In genomic region chr11:2251138-2251537, GRCh38 we compare ENCODE assay signal across 19 cellular contexts. TPM values are rescaled to one million over a fixed set of nuclear protein-coding genes. Genes with fewer than 3 reads are reported as not detected.
DNase-seq lines count a peak whose midpoint lies in the region; FAIRE-seq and TF ChIP-seq lines count a peak whose summit lies in the region.
"Had no signal": no experiment of that assay in that cellular context is flagged by ENCODE, and none has a peak within 500 bp of the region (broad histone marks: within the 10 kb centered on the region; RNA-seq: fewer than 3 reads in every experiment).

No MANE protein-coding gene starts in this region.

- CTCF ChIA-PET in HEK293T (lab: Yijun Ruan, JAX): no interaction called here

- no peak for FAIRE-seq in small intestine (lab: Jason Lieb, UNC)
- FAIRE-seq: G401.6, GM12892, GM19239, H1 had no signal

- H3K27me3 ChIP-seq in spleen (replicated peaks in 1 of 7): no peaks in the 10 kb centered on the region
- no peaks in the 10 kb centered on the region for H3K27me3 ChIP-seq in small intestine (ENCODE audit: control insufficient read depth in 2 of 2, insufficient read depth in 2 of 2, low read length in 2 of 2)

- H3K4me1 Mint-ChIP-seq in CD14-positive monocyte: no peaks in the 10 kb centered on the region
- H3K4me1 Mint-ChIP-seq: CD4-positive, alpha-beta memory T cell had no signal

- DNase-seq in activated CD8-positive, alpha-beta memory T cell treated with anti-CD3 and anti-CD28 coated beads for 24 hours: peak; percentile 38
- no peak for DNase-seq in activated CD8-positive, alpha-beta memory T cell treated with anti-CD3 and anti-CD28 coated beads, Interleukin-2, amount 50 U/mL, for 48 hours
- DNase-seq in ecto neural progenitor cell (ENCODE audit: low spot score) (peak; percentile 44), left kidney (ENCODE audit: low read depth, low spot score) (peak; percentile 29), spleen (peak; percentile 32), small intestine (no peak), HEK293T (ENCODE audit: extremely low spot score) (no peak), CD14-positive monocyte (ENCODE audit: low spot score) (no peak)
- DNase-seq: 8988T; AML-193; C1 segment of cervical spinal cord; CD4-positive, alpha-beta memory T cell; DMS79; HFFc6 had no signal

- H3K27me3 Mint-ChIP-seq in CD14-positive monocyte (ENCODE audit: low read depth in 3 of 3): peaks cover 5 to 12% (median 7%) of the 10 kb centered on the region in 3 donors
- H3K27me3 Mint-ChIP-seq: CD4-positive, alpha-beta memory T cell had no signal

- peaks cover 0 to 15% (median 6%) of the 10 kb centered on the region in 7 donors for H3K9me3 Mint-ChIP-seq in CD14-positive monocyte

- no peaks in the 10 kb centered on the region for H3K36me3 ChIP-seq in spleen
- no peaks in the 10 kb centered on the region for H3K36me3 ChIP-seq in small intestine (ENCODE audit: control insufficient read depth in 2 of 2, insufficient read depth in 2 of 2, low read length in 2 of 2)
- H3K36me3 ChIP-seq: HAP-1 had no signal

- no peak overlapping the region for H3K4me3 Mint-ChIP-seq in CD14-positive monocyte
- H3K4me3 Mint-ChIP-seq: CD4-positive, alpha-beta memory T cell; HFFc6 had no signal

- no peak for TF ChIP-seq POLR2A in spleen (IDR thresholded peaks at IDR 0.05)

- no peaks in the 10 kb centered on the region for H3K36me3 Mint-ChIP-seq in CD14-positive monocyte
- H3K36me3 Mint-ChIP-seq: CD4-positive, alpha-beta memory T cell had no signal

- H3K27ac ChIP-seq in spleen (no peak overlapping the region), small intestine (ENCODE audit: low read depth in 1 of 2, low read length in 1 of 2) (no peak overlapping the region)

- H3K4me1 ChIP-seq in spleen: no peaks in the 10 kb centered on the region
- no peaks in the 10 kb centered on the region for H3K4me1 ChIP-seq in small intestine (ENCODE audit: control insufficient read depth in 2 of 2, insufficient read depth in 1 of 2, low read depth in 1 of 2, low read length in 1 of 2)
- H3K4me1 ChIP-seq: HAP-1 had no signal

- H3K27ac Mint-ChIP-seq in CD14-positive monocyte: no peak overlapping the region
- H3K27ac Mint-ChIP-seq: HFFc6 had no signal

- H3K9me3 ChIP-seq in spleen (peaks cover 0 to 12% (median 2%) of the 10 kb centered on the region in 8 donors), small intestine (ENCODE audit: control insufficient read depth, low read depth) (no peaks in the 10 kb centered on the region)
- H3K9me3 ChIP-seq: HAP-1 had no signal

- TF ChIP-seq CTCF in spleen (IDR thresholded peaks at IDR 0.05 in 8 of 11, conservative IDR thresholded peaks at IDR 0.05 in 3 of 11): no peak
- TF ChIP-seq CTCF in CD14-positive monocyte (IDR thresholded peaks at IDR 0.05): no peak

- H3K4me3 ChIP-seq in spleen: no peak overlapping the region
- H3K4me3 ChIP-seq in small intestine (ENCODE audit: low read depth in 1 of 2, low read length in 2 of 2): no peak overlapping the region
- H3K4me3 ChIP-seq: HAP-1 had no signal

- intact Hi-C loops in spleen (cut with DNase I; ENCODE audit: low total_unique reads) (no loop called here), CD14-positive monocyte (cut with micrococcal nuclease) (no loop called here)

- POLR2A ChIA-PET in HEK293T (lab: Yijun Ruan, JAX): no interaction called here

- WGBS in spleen, 5 donors: 84 to 96% (median 94%) methylated on average over 6 of the region's 6 CpGs
- 93 to 97% (median 94%) methylated on average over 6 of the region's 6 CpGs for WGBS in small intestine, 3 donors

TF ChIP-seq in HEK293T, 16 proteins besides CTCF, POLR2A, EP300 and RAD21:
- TF ChIP-seq SP1 (IDR thresholded peaks at IDR 0.05): no peak
- no peak for TF ChIP-seq HDGF (IDR thresholded peaks at IDR 0.05; ENCODE audit: borderline replicate concordance)
- no peak for TF ChIP-seq ZNF384 (IDR thresholded peaks at IDR 0.05)
- TF ChIP-seq LEF1 (IDR thresholded peaks at IDR 0.05; ENCODE audit: borderline replicate concordance): no peak
- TF ChIP-seq ARNT (IDR thresholded peaks at IDR 0.05): no peak
- TF ChIP-seq L3MBTL2 (conservative IDR thresholded peaks at IDR 0.05): no peak
- no peak for TF ChIP-seq PKNOX1 (IDR thresholded peaks at IDR 0.05)
- no peak for TF ChIP-seq FOXK2 (IDR thresholded peaks at IDR 0.05)
- no peak for TF ChIP-seq ELF4 (IDR thresholded peaks at IDR 0.05)
- TF ChIP-seq FOXM1 (IDR thresholded peaks at IDR 0.05; ENCODE audit: borderline replicate concordance): no peak
- TF ChIP-seq SUZ12 (IDR thresholded peaks at IDR 0.05): no peak
TF ChIP-seq in HEK293T: peak in this region for 0.

RNA-seq across cellular contexts. Expression of gene ASCL2, which starts 19.2 kb away (rescaled TPM):
- 1 to 10 TPM; 1.9 to 3.0 (median 2.3) TPM for total RNA-seq in spleen
- 1 to 10 TPM in 1 of 3 donors, under 1 TPM in 2; 0.68 to 1.3 (median 0.93) TPM for polyA plus RNA-seq in spleen
- 10 to 100 TPM in 1 of 3 donors, 1 to 10 TPM in 1, under 1 TPM in 1; 0.89 to 16.4 (median 2.4) TPM for polyA plus RNA-seq in small intestine
- 10 to 100 TPM in 1 of 2 donors, 1 to 10 TPM in 1; 8.3 to 11.4 TPM for polyA plus RNA-seq in CD14-positive monocyte
- total RNA-seq: HFFc6 had no signal

RNA-seq across cellular contexts. Expression of gene C11orf21, which starts 50.6 kb away (rescaled TPM):
- total RNA-seq in spleen: 10 to 100 TPM; 10.6 to 24.9 (median 18.1) TPM
- polyA plus RNA-seq in spleen: 10 to 100 TPM in 1 of 3 donors, 1 to 10 TPM in 2; 8.6 to 12.1 (median 8.9) TPM
- polyA plus RNA-seq in small intestine: under 1 TPM in 2 of 3 donors, not detected in 1; 0.22 to 0.58 TPM
- polyA plus RNA-seq in CD14-positive monocyte: 10 to 100 TPM; 10.8 to 13.1 TPM
- total RNA-seq: H1, HFFc6 had no signal
- polyA plus RNA-seq: H1 had no signal

RNA-seq across cellular contexts. Expression of gene TSPAN32, which starts 50.7 kb away (rescaled TPM):
- total RNA-seq in spleen: 10 to 100 TPM; 10.6 to 21.0 (median 17.6) TPM
- 10 to 100 TPM; 11.2 to 21.8 (median 14.1) TPM for polyA plus RNA-seq in spleen
- under 1 TPM in 1 of 3 donors, not detected in 2; 0.36 TPM for polyA plus RNA-seq in small intestine
- polyA plus RNA-seq in CD14-positive monocyte: 10 to 100 TPM; 34.8 to 82.5 TPM
- total RNA-seq: H1, HFFc6 had no signal
- polyA plus RNA-seq: H1 had no signal

Comparison
In these comparisons a context has a peak if more than half of its experiments do, and no peak if none do; other contexts are left out.
1. DNase-seq: peak in activated CD8-positive, alpha-beta memory T cell treated with anti-CD3 and anti-CD28 coated beads for 24 hours (single experiment), ecto neural progenitor cell (single experiment), left kidney (single experiment) and spleen (single experiment); none in activated CD8-positive, alpha-beta memory T cell treated with anti-CD3 and anti-CD28 coated beads, Interleukin-2, amount 50 U/mL, for 48 hours (single experiment), small intestine (single experiment), HEK293T (single experiment) and CD14-positive monocyte (single experiment).
2. RNA of gene C11orf21, which starts 50.6 kb away (polyA plus RNA-seq): 10.8 to 13.1 TPM in CD14-positive monocyte and 8.6 to 12.1 TPM in spleen; 0.22 to 0.58 TPM in small intestine; every median in the first group is over 4 times any median in the second.
3. RNA of gene TSPAN32, which starts 50.7 kb away (polyA plus RNA-seq): 34.8 to 82.5 TPM in CD14-positive monocyte and 11.2 to 21.8 TPM in spleen; 0.36 TPM in small intestine; every median in the first group is over 4 times any median in the second.